24 cellular contexts compared by ENCODE assay signal in genomic region chr1:94318505-94319030, GRCh38.
"Had no signal": no experiment of that assay in that cellular context is flagged by ENCODE, and none has a peak within 500 bp of the region (broad histone marks: within the 10 kb centered on the region; RNA-seq: fewer than 3 reads in every experiment).

No MANE protein-coding gene starts in this region.

- H3K4me1 ChIP-seq: uterus had no signal

- DNase-seq: activated CD4-positive, alpha-beta T cell treated with anti-CD3 and anti-CD28 coated beads, Interleukin-2, amount 50 U/mL, for 4 hours; activated CD8-positive, alpha-beta memory T cell treated with anti-CD3 and anti-CD28 coated beads for 24 hours; activated CD8-positive, alpha-beta memory T cell treated with anti-CD3 and anti-CD28 coated beads, Interleukin-2, amount 50 U/mL, for 4 hours; activated naive CD4-positive, alpha-beta T cell; activated naive CD8-positive, alpha-beta T cell treated with anti-CD3 and anti-CD28 coated beads for 36 hours; activated T-cell treated with anti-CD3 and anti-CD28 coated beads, Interleukin-2, amount 50 U/mL, for 24 hours; cerebellar nuclear complex; endodermal cell; kidney glomerular epithelial cell; left ventricle myocardium superior; mucosa of descending colon; occipital lobe; small intestine; stimulated activated CD4-positive, alpha-beta T cell treated with anti-CD3 and anti-CD28 coated beads, Interleukin-15, amount 100 ng/mL, for 24 hours; T1000; transverse colon; uterus had no signal

- H3K4me3 ChIP-seq: coronary artery, mucosa of descending colon, transverse colon, uterus had no signal

- H3K9me3 Mint-ChIP-seq: activated naive CD8-positive, alpha-beta T cell treated with anti-CD3 and anti-CD28 coated beads for 36 hours; activated T-cell treated with anti-CD3 and anti-CD28 coated beads, Interleukin-2, amount 50 U/mL, for 24 hours; activated T-helper 2 cell treated with anti-CD3 and anti-CD28 coated beads, Interferon-gamma antibody, Interleukin-2, Interleukin-4, amounts not matched to agents 10 μg/mL and 5 μg/mL and 100 μg/mL, durations not matched to agents 14 hours and 24 hours and 36 hours; endodermal cell; memory B cell; stimulated activated memory B cell treated with anti-CD40 and anti-IgM and Interleukin-4, amounts not matched to agents 10 μg/mL and 1 μg/mL and 100 μg/mL, for 72 hours; T-helper 1 cell treated with Interleukin-12 subunit alpha and Interleukin-12 subunit beta and Interleukin-4 antibody, amounts not matched to agents 30 μg/mL and 1 μg/mL, for 36 hours; WTC11 had no signal

- ATAC-seq: mucosa of descending colon; sciatic nerve; stimulated activated memory B cell treated with anti-CD40 and anti-IgM and Interleukin-4, amounts not matched to agents 10 μg/mL and 1 μg/mL and 100 μg/mL, for 72 hours had no signal

- H3K36me3 Mint-ChIP-seq: activated naive CD8-positive, alpha-beta T cell treated with anti-CD3 and anti-CD28 coated beads for 36 hours; memory B cell; stimulated activated memory B cell treated with anti-CD40 and anti-IgM and Interleukin-4, amounts not matched to agents 10 μg/mL and 1 μg/mL and 100 μg/mL, for 72 hours; WTC11 had no signal

- H3K27ac ChIP-seq: coronary artery, transverse colon had no signal

- H3K27me3 ChIP-seq: transverse colon, uterus had no signal

- H3K9me3 ChIP-seq: mucosa of descending colon, transverse colon, uterus had no signal

- H3K4me3 Mint-ChIP-seq: activated naive CD8-positive, alpha-beta T cell treated with anti-CD3 and anti-CD28 coated beads for 36 hours; activated T-cell treated with anti-CD3 and anti-CD28 coated beads, Interleukin-2, amount 50 U/mL, for 24 hours; endodermal cell; memory B cell; stimulated activated memory B cell treated with anti-CD40 and anti-IgM and Interleukin-4, amounts not matched to agents 10 μg/mL and 1 μg/mL and 100 μg/mL, for 72 hours; T-helper 1 cell treated with Interleukin-12 subunit alpha and Interleukin-12 subunit beta and Interleukin-4 antibody, amounts not matched to agents 30 μg/mL and 1 μg/mL, for 36 hours; WTC11 had no signal

- H3K36me3 ChIP-seq: transverse colon, uterus had no signal

- H3K4me1 Mint-ChIP-seq: activated naive CD8-positive, alpha-beta T cell treated with anti-CD3 and anti-CD28 coated beads for 36 hours; memory B cell; stimulated activated memory B cell treated with anti-CD40 and anti-IgM and Interleukin-4, amounts not matched to agents 10 μg/mL and 1 μg/mL and 100 μg/mL, for 72 hours had no signal

- H3K27ac Mint-ChIP-seq: activated naive CD8-positive, alpha-beta T cell treated with anti-CD3 and anti-CD28 coated beads for 36 hours; activated T-cell treated with anti-CD3 and anti-CD28 coated beads, Interleukin-2, amount 50 U/mL, for 24 hours; activated T-helper 2 cell treated with anti-CD3 and anti-CD28 coated beads, Interferon-gamma antibody, Interleukin-2, Interleukin-4, amounts not matched to agents 10 μg/mL and 5 μg/mL and 100 μg/mL, durations not matched to agents 14 hours and 24 hours and 36 hours; endodermal cell; memory B cell; stimulated activated memory B cell treated with anti-CD40 and anti-IgM and Interleukin-4, amounts not matched to agents 10 μg/mL and 1 μg/mL and 100 μg/mL, for 72 hours; T-helper 1 cell treated with Interleukin-12 subunit alpha and Interleukin-12 subunit beta and Interleukin-4 antibody, amounts not matched to agents 30 μg/mL and 1 μg/mL, for 36 hours; WTC11 had no signal
